ENCODE assay signal across 1 cellular context in the genomic region with DNA sequence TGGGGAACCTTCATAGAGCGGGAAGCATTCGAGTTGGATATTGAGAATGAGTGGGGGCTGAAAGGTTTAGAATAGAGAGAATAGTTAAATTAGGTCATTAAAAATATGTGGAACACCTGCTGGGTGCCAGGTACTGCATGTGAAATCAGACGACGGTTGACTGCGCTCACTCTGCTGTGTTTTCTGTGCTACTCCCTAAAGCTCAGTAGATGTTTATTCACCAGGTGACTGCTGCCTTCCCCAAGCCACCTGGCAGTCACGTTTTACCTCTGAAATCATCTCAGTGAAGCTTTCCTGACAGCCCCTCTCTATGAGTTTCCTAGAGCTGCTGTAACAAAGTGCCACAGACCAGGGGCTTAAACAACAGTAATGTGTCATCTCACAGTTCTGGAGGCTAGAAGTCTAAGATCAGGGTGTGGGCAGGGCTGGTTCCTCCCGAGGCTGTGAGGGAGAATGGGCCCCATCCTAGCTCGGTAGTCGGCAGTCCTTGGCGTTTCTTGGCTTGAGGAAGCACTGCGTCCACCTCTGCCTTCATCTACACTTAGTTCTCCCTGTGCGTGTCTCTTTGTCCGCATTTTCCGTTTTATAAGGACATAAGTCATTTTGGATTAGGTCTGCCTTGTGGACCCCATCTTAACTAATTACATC.
TF ChIP-seq lines count a peak whose summit lies in the region.

No MANE protein-coding gene starts in this region.

TF ChIP-seq in GM23338, 12 proteins besides CTCF, POLR2A, EP300 and RAD21 (continued from another document):
- TF ChIP-seq, protein P1, sequence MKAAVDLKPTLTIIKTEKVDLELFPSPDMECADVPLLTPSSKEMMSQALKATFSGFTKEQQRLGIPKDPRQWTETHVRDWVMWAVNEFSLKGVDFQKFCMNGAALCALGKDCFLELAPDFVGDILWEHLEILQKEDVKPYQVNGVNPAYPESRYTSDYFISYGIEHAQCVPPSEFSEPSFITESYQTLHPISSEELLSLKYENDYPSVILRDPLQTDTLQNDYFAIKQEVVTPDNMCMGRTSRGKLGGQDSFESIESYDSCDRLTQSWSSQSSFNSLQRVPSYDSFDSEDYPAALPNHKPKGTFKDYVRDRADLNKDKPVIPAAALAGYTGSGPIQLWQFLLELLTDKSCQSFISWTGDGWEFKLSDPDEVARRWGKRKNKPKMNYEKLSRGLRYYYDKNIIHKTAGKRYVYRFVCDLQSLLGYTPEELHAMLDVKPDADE (IDR thresholded peaks at IDR 0.05) = no peak
- TF ChIP-seq, protein P2, sequence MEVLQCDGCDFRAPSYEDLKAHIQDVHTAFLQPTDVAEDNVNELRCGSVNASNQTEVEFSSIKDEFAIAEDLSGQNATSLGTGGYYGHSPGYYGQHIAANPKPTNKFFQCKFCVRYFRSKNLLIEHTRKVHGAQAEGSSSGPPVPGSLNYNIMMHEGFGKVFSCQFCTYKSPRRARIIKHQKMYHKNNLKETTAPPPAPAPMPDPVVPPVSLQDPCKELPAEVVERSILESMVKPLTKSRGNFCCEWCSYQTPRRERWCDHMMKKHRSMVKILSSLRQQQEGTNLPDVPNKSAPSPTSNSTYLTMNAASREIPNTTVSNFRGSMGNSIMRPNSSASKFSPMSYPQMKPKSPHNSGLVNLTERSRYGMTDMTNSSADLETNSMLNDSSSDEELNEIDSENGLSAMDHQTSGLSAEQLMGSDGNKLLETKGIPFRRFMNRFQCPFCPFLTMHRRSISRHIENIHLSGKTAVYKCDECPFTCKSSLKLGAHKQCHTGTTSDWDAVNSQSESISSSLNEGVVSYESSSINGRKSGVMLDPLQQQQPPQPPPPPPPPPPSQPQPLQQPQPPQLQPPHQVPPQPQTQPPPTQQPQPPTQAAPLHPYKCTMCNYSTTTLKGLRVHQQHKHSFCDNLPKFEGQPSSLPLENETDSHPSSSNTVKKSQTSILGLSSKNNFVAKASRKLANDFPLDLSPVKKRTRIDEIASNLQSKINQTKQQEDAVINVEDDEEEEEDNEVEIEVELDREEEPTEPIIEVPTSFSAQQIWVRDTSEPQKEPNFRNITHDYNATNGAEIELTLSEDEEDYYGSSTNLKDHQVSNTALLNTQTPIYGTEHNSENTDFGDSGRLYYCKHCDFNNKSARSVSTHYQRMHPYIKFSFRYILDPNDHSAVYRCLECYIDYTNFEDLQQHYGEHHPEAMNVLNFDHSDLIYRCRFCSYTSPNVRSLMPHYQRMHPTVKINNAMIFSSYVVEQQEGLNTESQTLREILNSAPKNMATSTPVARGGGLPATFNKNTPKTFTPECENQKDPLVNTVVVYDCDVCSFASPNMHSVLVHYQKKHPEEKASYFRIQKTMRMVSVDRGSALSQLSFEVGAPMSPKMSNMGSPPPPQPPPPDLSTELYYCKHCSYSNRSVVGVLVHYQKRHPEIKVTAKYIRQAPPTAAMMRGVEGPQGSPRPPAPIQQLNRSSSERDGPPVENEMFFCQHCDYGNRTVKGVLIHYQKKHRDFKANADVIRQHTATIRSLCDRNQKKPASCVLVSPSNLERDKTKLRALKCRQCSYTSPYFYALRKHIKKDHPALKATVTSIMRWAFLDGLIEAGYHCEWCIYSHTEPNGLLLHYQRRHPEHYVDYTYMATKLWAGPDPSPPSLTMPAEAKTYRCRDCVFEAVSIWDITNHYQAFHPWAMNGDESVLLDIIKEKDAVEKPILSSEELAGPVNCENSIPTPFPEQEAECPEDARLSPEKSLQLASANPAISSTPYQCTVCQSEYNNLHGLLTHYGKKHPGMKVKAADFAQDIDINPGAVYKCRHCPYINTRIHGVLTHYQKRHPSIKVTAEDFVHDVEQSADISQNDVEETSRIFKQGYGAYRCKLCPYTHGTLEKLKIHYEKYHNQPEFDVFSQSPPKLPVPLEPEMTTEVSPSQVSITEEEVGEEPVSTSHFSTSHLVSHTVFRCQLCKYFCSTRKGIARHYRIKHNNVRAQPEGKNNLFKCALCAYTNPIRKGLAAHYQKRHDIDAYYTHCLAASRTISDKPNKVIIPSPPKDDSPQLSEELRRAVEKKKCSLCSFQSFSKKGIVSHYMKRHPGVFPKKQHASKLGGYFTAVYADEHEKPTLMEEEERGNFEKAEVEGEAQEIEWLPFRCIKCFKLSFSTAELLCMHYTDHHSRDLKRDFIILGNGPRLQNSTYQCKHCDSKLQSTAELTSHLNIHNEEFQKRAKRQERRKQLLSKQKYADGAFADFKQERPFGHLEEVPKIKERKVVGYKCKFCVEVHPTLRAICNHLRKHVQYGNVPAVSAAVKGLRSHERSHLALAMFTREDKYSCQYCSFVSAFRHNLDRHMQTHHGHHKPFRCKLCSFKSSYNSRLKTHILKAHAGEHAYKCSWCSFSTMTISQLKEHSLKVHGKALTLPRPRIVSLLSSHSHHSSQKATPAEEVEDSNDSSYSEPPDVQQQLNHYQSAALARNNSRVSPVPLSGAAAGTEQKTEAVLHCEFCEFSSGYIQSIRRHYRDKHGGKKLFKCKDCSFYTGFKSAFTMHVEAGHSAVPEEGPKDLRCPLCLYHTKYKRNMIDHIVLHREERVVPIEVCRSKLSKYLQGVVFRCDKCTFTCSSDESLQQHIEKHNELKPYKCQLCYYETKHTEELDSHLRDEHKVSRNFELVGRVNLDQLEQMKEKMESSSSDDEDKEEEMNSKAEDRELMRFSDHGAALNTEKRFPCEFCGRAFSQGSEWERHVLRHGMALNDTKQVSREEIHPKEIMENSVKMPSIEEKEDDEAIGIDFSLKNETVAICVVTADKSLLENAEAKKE (CRISPR knock-in tag; IDR thresholded peaks at IDR 0.05) = no peak
- TF ChIP-seq NANOG (IDR thresholded peaks at IDR 0.05; ENCODE audit: borderline replicate concordance) = no peak
